Comparison of ENCODE assay signal across 8 cellular contexts in genomic region chr22:28883917-28884753, GRCh38. TPM values are rescaled to one million over a fixed set of nuclear protein-coding genes. Genes with fewer than 3 reads are reported as not detected.
A peak's percentile ranks its signal among the peaks of the same experiment; 100 is the strongest.
DNase-seq lines count a peak whose midpoint lies in the region; ATAC-seq and TF ChIP-seq lines count a peak whose summit lies in the region.

No MANE protein-coding gene starts in this region.

- TF ChIP-seq RAD21 in liver (IDR thresholded peaks at IDR 0.05) = no peak

- peaks cover 29% of the 10 kb centered on the region for H3K4me1 Mint-ChIP-seq in Calu3 (ENCODE audit: low read depth, unreplicated experiment)
- peaks cover 18% of the 10 kb centered on the region for H3K4me1 Mint-ChIP-seq in chondrocyte (ENCODE audit: low read depth)

- H3K27me3 Mint-ChIP-seq in Calu3 (ENCODE audit: unreplicated experiment) = no peaks in the 10 kb centered on the region
- H3K27me3 Mint-ChIP-seq in chondrocyte (ENCODE audit: low read depth) = no peaks in the 10 kb centered on the region

- ATAC-seq in HG03196 (IDR thresholded peaks at IDR 0.05; ENCODE audit: unreplicated experiment) = peak; percentile 8
- ATAC-seq in stimulated activated naive CD8-positive, alpha-beta T cell treated with anti-CD3 and anti-CD28 coated beads, Interleukin-15, Interleukin-2, amounts not matched to agents 100 U/mL and 50 U/mL, for 24 hours = peak; percentile 11

- H3K36me3 ChIP-seq in liver (ENCODE audit: control insufficient read depth in 4 of 4, insufficient read depth in 3 of 4, low read depth in 1 of 4, low read length in 3 of 4) = no peaks in the 10 kb centered on the region

- no peak overlapping the region for H3K9ac ChIP-seq in liver (ENCODE audit: low read depth in 1 of 2, low read length in 2 of 2)

- 3% methylated on average over 79 of the region's 79 CpGs for WGBS in liver

- H3K9me3 ChIP-seq in liver (ENCODE audit: control insufficient read depth in 4 of 4, low read length in 3 of 4) = no peaks in the 10 kb centered on the region

- H3K4me3 Mint-ChIP-seq in Calu3 (ENCODE audit: low read depth, unreplicated experiment) (peak overlapping the region; percentile 84), chondrocyte (ENCODE audit: unreplicated experiment) (peak overlapping the region; percentile 73)

- H3K27ac Mint-ChIP-seq in Calu3 (ENCODE audit: unreplicated experiment) (no peak overlapping the region), chondrocyte (ENCODE audit: unreplicated experiment) (no peak overlapping the region)

- DNase-seq in Calu3 (peak; percentile 67), chondrocyte (ENCODE audit: low spot score) (peak; percentile 81), NCI-H2029 (lab: John Stamatoyannopoulos, UW) (no peak), NCI-H2081 treated with DMSO at 0.1 percent for 48 hours (lab: John Stamatoyannopoulos, UW) (no peak)
- DNase-seq in stimulated activated naive CD8-positive, alpha-beta T cell treated with anti-CD3 and anti-CD28 coated beads, Interleukin-15, Interleukin-2, amounts not matched to agents 100 U/mL and 50 U/mL, for 24 hours = peak; percentile 32

- H3K36me3 Mint-ChIP-seq in Calu3 (ENCODE audit: insufficient read depth, unreplicated experiment) (peaks cover 29% of the 10 kb centered on the region), chondrocyte (ENCODE audit: low read depth) (no peaks in the 10 kb centered on the region)

- H3K9me3 Mint-ChIP-seq in Calu3 (ENCODE audit: low read depth, unreplicated experiment) (no peaks in the 10 kb centered on the region), chondrocyte (ENCODE audit: low read depth) (no peaks in the 10 kb centered on the region)

- H3K27ac ChIP-seq in VCaP = peak overlapping the region; percentile 76
- no peak overlapping the region for H3K27ac ChIP-seq in liver (ENCODE audit: low read depth in 1 of 2, low read length in 2 of 2)

- no TSS peak for BruUV-seq in Calu3 (replicated peaks; lab: Mats Ljungman, UMichigan)

- peaks cover 3 to 45% (median 30%) of the 10 kb centered on the region in 4 donors for H3K4me1 ChIP-seq in liver (ENCODE audit: control insufficient read depth in 4 of 4, insufficient read depth in 4 of 4, low read length in 3 of 4)

- TF ChIP-seq CTCF in Calu3 (IDR thresholded peaks at IDR 0.05; ENCODE audit: unreplicated experiment) = peak; percentile 23
- TF ChIP-seq CTCF in VCaP (conservative IDR thresholded peaks at IDR 0.05) = peak; percentile 38
- peak; percentile 38 for TF ChIP-seq CTCF in chondrocyte (IDR thresholded peaks at IDR 0.05)
- TF ChIP-seq CTCF in liver (IDR thresholded peaks at IDR 0.05; ENCODE audit: low read depth, low read length, missing input control) = no peak

- CTCF ChIA-PET in Calu3 (lab: Charles Lee) = interaction anchor here (0.5 to 3.2 kb wide), 4 partner anchors 68 to 157 kb away, joined by 4 to 22 read pairs (median 8); no protein-coding TSS in a partner anchor

- intact Hi-C loops in Calu3 (cut with micrococcal nuclease; ENCODE audit: unreplicated experiment) = loop anchor here (2.0 kb wide), 2 partner anchors 95 to 147 kb away; no protein-coding TSS in a partner anchor

- H3K4me3 ChIP-seq in liver (ENCODE audit: low read depth in 1 of 3, low read length in 3 of 3) = peak overlapping the region; percentile 61 to 87 (median 80)

- H3K27me3 ChIP-seq in liver (ENCODE audit: control insufficient read depth in 4 of 4, insufficient read depth in 4 of 4, low read length in 3 of 4) = no peaks in the 10 kb centered on the region

TF ChIP-seq in liver, 16 proteins besides CTCF, POLR2A, EP300 and RAD21:
- TF ChIP-seq FOXA1 (IDR thresholded peaks at IDR 0.05) (no peak), MAX (IDR thresholded peaks at IDR 0.05) (no peak), REST (IDR thresholded peaks at IDR 0.05) (no peak), GABPA (IDR thresholded peaks at IDR 0.05 in 1 of 2, conservative IDR thresholded peaks at IDR 0.05 in 1 of 2) (no peak), HNF4A (conservative IDR thresholded peaks at IDR 0.05) (no peak), FOXA2 (IDR thresholded peaks at IDR 0.05) (no peak), RXRA (IDR thresholded peaks at IDR 0.05) (no peak), ZBTB33 (IDR thresholded peaks at IDR 0.05) (no peak), YY1 (IDR thresholded peaks at IDR 0.05) (no peak), JUND (IDR thresholded peaks at IDR 0.05) (no peak), EGR1 (IDR thresholded peaks at IDR 0.05; ENCODE audit: low read depth in 2 of 2) (no peak), SP1 (IDR thresholded peaks at IDR 0.05) (no peak), ATF3 (IDR thresholded peaks at IDR 0.05) (no peak), NR2F2 (IDR thresholded peaks at IDR 0.05) (no peak), TAF1 (conservative IDR thresholded peaks at IDR 0.05) (no peak)

RNA-seq across cellular contexts. Expression of gene ZNRF3, which starts 0.8 kb away (rescaled TPM):
- total RNA-seq in Calu3 (2022) (23.7 and 24.5 TPM in 2 replicates), chondrocyte (6.7 to 7.7 TPM (median 6.7 TPM) in 3 replicates), liver (1 to 10 TPM; 5.0 to 5.9 TPM)
- polyA plus RNA-seq in liver = 1 to 10 TPM; 2.2 to 4.4 TPM

Comparison
In these comparisons a context has a peak if more than half of its experiments do, and no peak if none do; other contexts are left out.
1. DNase-seq: peak in Calu3 (single experiment), chondrocyte (single experiment) and stimulated activated naive CD8-positive, alpha-beta T cell treated with anti-CD3 and anti-CD28 coated beads, Interleukin-15, Interleukin-2, amounts not matched to agents 100 U/mL and 50 U/mL, for 24 hours (single experiment); none in NCI-H2029 (single experiment) and NCI-H2081 treated with DMSO at 0.1 percent for 48 hours (single experiment).